Comparison of ENCODE assay signal across 20 cellular contexts in the genomic region with DNA sequence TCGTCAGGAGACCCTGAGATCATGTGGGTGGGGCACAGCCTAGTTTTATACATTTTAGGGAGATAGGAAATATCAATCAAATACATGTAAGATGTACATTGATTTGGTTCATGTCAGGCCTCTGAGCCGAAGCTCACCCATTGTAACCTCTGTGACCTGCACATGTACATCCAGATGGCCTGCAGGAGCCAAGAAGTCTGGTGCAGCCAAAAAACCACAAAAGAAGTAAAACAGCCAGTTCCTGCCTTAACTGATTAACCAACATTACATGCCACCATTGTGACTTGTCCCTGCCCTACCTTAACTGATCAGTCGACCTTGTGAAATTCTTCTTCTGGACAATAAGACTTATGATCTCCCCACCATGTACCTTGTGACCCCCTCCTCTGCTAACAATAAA. TPM values are rescaled to one million over a fixed set of nuclear protein-coding genes. Genes with fewer than 3 reads are reported as not detected.
DNase-seq lines count a peak whose midpoint lies in the region; ATAC-seq, FAIRE-seq and TF ChIP-seq lines count a peak whose summit lies in the region.
"Had no signal": no experiment of that assay in that cellular context is flagged by ENCODE, and none has a peak within 500 bp of the region (broad histone marks: within the 10 kb centered on the region; RNA-seq: fewer than 3 reads in every experiment).

No MANE protein-coding gene starts in this region.

- no peak for TF ChIP-seq RAD21 in GM12878 (IDR thresholded peaks at IDR 0.05; ENCODE audit: insufficient read depth, low read depth, low read length)

- H3K79me2 ChIP-seq in GM12878 (ENCODE audit: control insufficient read depth, insufficient read depth, low read length), result no peaks in the 10 kb centered on the region

- no peak for FAIRE-seq in GM12878 (lab: Jason Lieb, UNC)
- FAIRE-seq: H54, HTR-8/SVneo had no signal

- no peak overlapping the region for H3K27ac ChIP-seq in GM12878 (ENCODE audit: control insufficient read depth, insufficient read depth)
- H3K27ac ChIP-seq: BLaER1 treated with 17β-estradiol and CSF1 and Interleukin-3, amounts not matched to agents 10 nM and 100 nM; KMS-11 had no signal

- POLR2A ChIA-PET in GM12878 (lab: Charles Lee), result no interaction called here

- H3K4me2 ChIP-seq in GM12878 (ENCODE audit: control insufficient read depth, insufficient read depth), result no peak overlapping the region
- H3K4me2 ChIP-seq: KMS-11 had no signal

- TF ChIP-seq CTCF in Calu3 (IDR thresholded peaks at IDR 0.05; ENCODE audit: unreplicated experiment) (no peak), GM12878 (IDR thresholded peaks at IDR 0.05 in 2 of 3, conservative IDR thresholded peaks at IDR 0.05 in 1 of 3; ENCODE audit: control insufficient read depth in 2 of 3, extremely low read depth in 1 of 3, insufficient read depth in 1 of 3, low read depth in 3 of 3, low read length in 3 of 3) (no peak), chondrocyte (IDR thresholded peaks at IDR 0.05) (no peak)

- H3K4me1 ChIP-seq in GM12878 (ENCODE audit: control insufficient read depth, insufficient read depth, low read length), result no peaks in the 10 kb centered on the region

- H3K9me3 Mint-ChIP-seq in Calu3 (ENCODE audit: low read depth, unreplicated experiment) (peaks cover 7% of the 10 kb centered on the region), chondrocyte (ENCODE audit: low read depth) (no peaks in the 10 kb centered on the region)
- H3K9me3 Mint-ChIP-seq: CD4-positive, alpha-beta memory T cell had no signal

- H4K20me1 ChIP-seq in GM12878 (ENCODE audit: control insufficient read depth, insufficient read depth), result no peaks in the 10 kb centered on the region
- H4K20me1 ChIP-seq: BLaER1 treated with 17β-estradiol and CSF1 and Interleukin-3, amounts not matched to agents 10 nM and 100 nM had no signal

- H3K27ac Mint-ChIP-seq in Calu3 (ENCODE audit: unreplicated experiment), result peak overlapping the region; percentile 76
- no peak overlapping the region for H3K27ac Mint-ChIP-seq in chondrocyte (ENCODE audit: unreplicated experiment)

- intact Hi-C loops in Calu3 (cut with micrococcal nuclease; ENCODE audit: unreplicated experiment), result no loop called here
- intact Hi-C loops in GM12878 (cut with micrococcal nuclease; ENCODE audit: unreplicated experiment), result no loop called here

- H3K36me3 Mint-ChIP-seq in Calu3 (ENCODE audit: insufficient read depth, unreplicated experiment) (peaks cover 18% of the 10 kb centered on the region), chondrocyte (ENCODE audit: low read depth) (no peaks in the 10 kb centered on the region)
- H3K36me3 Mint-ChIP-seq: CD4-positive, alpha-beta memory T cell had no signal

- H3K4me3 Mint-ChIP-seq in Calu3 (ENCODE audit: low read depth, unreplicated experiment) (peak overlapping the region; percentile 16), chondrocyte (ENCODE audit: unreplicated experiment) (no peak overlapping the region)
- H3K4me3 Mint-ChIP-seq: CD4-positive, alpha-beta memory T cell had no signal

- no peak for TF ChIP-seq EP300 in GM12878 (IDR thresholded peaks at IDR 0.05; ENCODE audit: borderline replicate concordance in 1 of 2, control insufficient read depth in 1 of 2, low read depth in 2 of 2, low read length in 2 of 2)

- H3K4me1 Mint-ChIP-seq in Calu3 (ENCODE audit: low read depth, unreplicated experiment) (peaks cover 39% of the 10 kb centered on the region), chondrocyte (ENCODE audit: low read depth) (no peaks in the 10 kb centered on the region)

- H3K9me3 ChIP-seq in GM12878 (replicated peaks; ENCODE audit: control insufficient read depth, insufficient read depth, low read length), result no peaks in the 10 kb centered on the region

- ATAC-seq in GM12878, result no peak

- no peaks in the 10 kb centered on the region for H3K36me3 ChIP-seq in GM12878 (ENCODE audit: control insufficient read depth in 2 of 2, insufficient read depth in 2 of 2, low read length in 1 of 2)
- H3K36me3 ChIP-seq: BLaER1 treated with 17β-estradiol and CSF1 and Interleukin-3, amounts not matched to agents 10 nM and 100 nM had no signal

- DNase-seq in Calu3, result no peak
- DNase-seq in OCI-M1 (lab: John Stamatoyannopoulos, UW), result peak; percentile 54
- DNase-seq in GM12878 (ENCODE audit: low read depth, low spot score), result no peak
- peak; percentile 58 for DNase-seq in renal cortical epithelial cell (ENCODE audit: low read depth)
- DNase-seq in chondrocyte (ENCODE audit: low spot score), result no peak
- no peak for DNase-seq in COLO829 (ENCODE audit: low spot score)
- DNase-seq in AML-193 (lab: John Stamatoyannopoulos, UW), result no peak
- no peak for DNase-seq in NCI-H187 (lab: John Stamatoyannopoulos, UW)
- DNase-seq: CD4-positive, alpha-beta memory T cell; NCI-H1417; NCI-H187 treated with DMSO at 0.1 percent for 48 hours; NCI-H2107; NCI-H446 treated with DMSO at 0.1 percent for 48 hours; NCI-H526 treated with DMSO at 0.1 percent for 48 hours; T-helper 1 cell had no signal

- in situ Hi-C loops in GM12878 (cut with MboI), result no loop called here

- H3K4me3 ChIP-seq in GM12878, result no peak overlapping the region
- H3K4me3 ChIP-seq: BLaER1 treated with 17β-estradiol and CSF1 and Interleukin-3, amounts not matched to agents 10 nM and 100 nM had no signal

- 41% methylated on average over 3 of the region's 3 CpGs for WGBS in GM12878 (ENCODE audit: insufficient coverage, insufficient replicate concordance, low lambda C conversion rate, missing lambda C conversion rate)

- RAD21 ChIA-PET in GM12878 (lab: Charles Lee; ENCODE audit: unreplicated experiment), result no interaction called here

- CTCF ChIA-PET in Calu3 (lab: Charles Lee) (no interaction called here), GM12878 (lab: Yijun Ruan, JAX) (no interaction called here)

- H3K27me3 ChIP-seq in GM12878 (replicated peaks in 1 of 2; ENCODE audit: control insufficient read depth in 2 of 2, insufficient read depth in 2 of 2, low read length in 1 of 2), result no peaks in the 10 kb centered on the region
- H3K27me3 ChIP-seq: BLaER1 treated with 17β-estradiol and CSF1 and Interleukin-3, amounts not matched to agents 10 nM and 100 nM had no signal

- TF ChIP-seq POLR2A in GM12878 (IDR thresholded peaks at IDR 0.05; ENCODE audit: low read depth, low read length), result no peak

- no peak overlapping the region for H2AFZ ChIP-seq in GM12878 (ENCODE audit: control insufficient read depth, low read depth, low read length)

- H3K9ac ChIP-seq in GM12878 (ENCODE audit: control insufficient read depth, insufficient read depth, low read length), result no peak overlapping the region
- H3K9ac ChIP-seq: BLaER1 treated with 17β-estradiol and CSF1 and Interleukin-3, amounts not matched to agents 10 nM and 100 nM; KMS-11 had no signal

- H3K27me3 Mint-ChIP-seq in Calu3 (ENCODE audit: unreplicated experiment) (no peaks in the 10 kb centered on the region), chondrocyte (ENCODE audit: low read depth) (peaks cover 12% of the 10 kb centered on the region)
- H3K27me3 Mint-ChIP-seq: CD4-positive, alpha-beta memory T cell had no signal

- SMC1A ChIA-PET in GM12878 (lab: Charles Lee; ENCODE audit: uncharacterized antibody, unreplicated experiment), result no interaction called here

- BruUV-seq in Calu3 (replicated peaks; lab: Mats Ljungman, UMichigan) (no TSS peak), GM12878 (replicated peaks; lab: Mats Ljungman, UMichigan) (no TSS peak)

RNA-seq across cellular contexts. Expression of gene LRRC61, which starts 16.0 kb away (rescaled TPM):
- 14.6 and 22.5 TPM in 2 replicates for total RNA-seq in Calu3 (2022)
- total RNA-seq in GM12878 (2013; cell fraction: nucleolus; rRNA removed), result 16.2 and 18.9 TPM in 2 replicates
- total RNA-seq in GM12878 (2014; rRNA removed), result 26.9 and 32.6 TPM in 2 replicates
- 6.9 and 9.2 TPM in 2 replicates for total RNA-seq in GM12878 (2014; rRNA removed; fragmentation: Illumina TruSeq; extraction: Trizol)
- total RNA-seq in GM12878 (2021), result 28.9 and 31.1 TPM in 2 replicates
- 6.5 TPM for polyA plus RNA-seq in GM12878 (2011; ENCODE audit: low read depth)
- 9.6 and 16.3 TPM in 2 replicates for polyA plus RNA-seq in GM12878 (2011; rRNA removed)
- polyA plus RNA-seq in GM12878 (2011; cell fraction: cytosol; rRNA removed), result 34.0 and 39.8 TPM in 2 replicates
- polyA plus RNA-seq in GM12878 (2011; cell fraction: nucleus; rRNA removed), result 16.1 and 23.6 TPM in 2 replicates
- polyA plus RNA-seq in GM12878 (2012), result 14.1 and 17.4 TPM in 2 replicates
- 3.6 and 5.9 TPM in 2 replicates for polyA plus RNA-seq in GM12878 (2014; fragmentation: Illumina TruSeq; extraction: Trizol)
- polyA plus RNA-seq in GM12878 (2014; fragmentation: Nextera tagmentation; extraction: Ambion mirVana), result 1 to 10 TPM; 1.4 to 2.5 TPM
- polyA plus RNA-seq in GM12878 (2014; rRNA removed), result 27.3 and 32.4 TPM in 2 replicates
- polyA plus RNA-seq in GM12878 (2016; fragmentation: Nextera tagmentation; extraction: Ambion mirVana), result 10 to 100 TPM; 44.9 to 54.2 TPM
- polyA minus RNA-seq in GM12878 (2011; rRNA and poly(A)+ RNA removed), result 19.7 and 23.8 TPM in 2 replicates
- 18.7 and 22.9 TPM in 2 replicates for polyA minus RNA-seq in GM12878 (2011; cell fraction: cytosol; rRNA and poly(A)+ RNA removed)
- polyA minus RNA-seq in GM12878 (2011; cell fraction: nucleus; rRNA and poly(A)+ RNA removed), result 5.9 and 13.7 TPM in 2 replicates
- 30.6 and 86.5 TPM in 2 replicates for total RNA-seq in renal cortical epithelial cell
- 1.5 to 1.7 TPM in 2 of 3 replicates, not detected in the other for total RNA-seq in chondrocyte

RNA-seq across cellular contexts. Expression of gene ACTR3C, which starts 16.2 kb away (rescaled TPM):
- total RNA-seq in Calu3 (2022) (22.8 and 26.0 TPM in 2 replicates), GM12878 (2014; rRNA removed) (8.6 and 8.9 TPM in 2 replicates), GM12878 (2014; rRNA removed; fragmentation: Illumina TruSeq; extraction: Trizol) (6.1 and 6.3 TPM in 2 replicates), GM12878 (2021) (3.5 and 6.5 TPM in 2 replicates), renal cortical epithelial cell (40.1 and 81.8 TPM in 2 replicates), chondrocyte (0.25 to 0.85 TPM in 2 of 3 replicates, not detected in the other)
- 55.8 and 61.6 TPM in 2 replicates for total RNA-seq in GM12878 (2013; cell fraction: nucleolus; rRNA removed)
- 2.2 TPM for polyA plus RNA-seq in GM12878 (2011; ENCODE audit: low read depth)
- polyA plus RNA-seq in GM12878 (2011; rRNA removed) (7.4 and 8.6 TPM in 2 replicates), GM12878 (2014; fragmentation: Illumina TruSeq; extraction: Trizol) (3.3 and 3.4 TPM in 2 replicates), GM12878 (2014; fragmentation: Nextera tagmentation; extraction: Ambion mirVana) (1 to 10 TPM; 2.0 to 2.7 TPM), GM12878 (2014; rRNA removed) (5.3 and 5.6 TPM in 2 replicates), GM12878 (2016; fragmentation: Nextera tagmentation; extraction: Ambion mirVana) (10 to 100 TPM in 1 of 2 experiments, 1 to 10 TPM in 1; 6.6 to 10.2 TPM)
- 3.3 and 4.1 TPM in 2 replicates for polyA plus RNA-seq in GM12878 (2011; cell fraction: cytosol; rRNA removed)
- 11.1 and 14.7 TPM in 2 replicates for polyA plus RNA-seq in GM12878 (2011; cell fraction: nucleus; rRNA removed)
- polyA plus RNA-seq in GM12878 (2012), result 1.7 and 2.2 TPM in 2 replicates
- polyA minus RNA-seq in GM12878 (2011; rRNA and poly(A)+ RNA removed), result 21.7 and 27.0 TPM in 2 replicates
- polyA minus RNA-seq in GM12878 (2011; cell fraction: cytosol; rRNA and poly(A)+ RNA removed), result 8.3 and 8.6 TPM in 2 replicates
- 69.0 and 127 TPM in 2 replicates for polyA minus RNA-seq in GM12878 (2011; cell fraction: nucleus; rRNA and poly(A)+ RNA removed)

RNA-seq across cellular contexts. Expression of gene RARRES2, which starts 34.3 kb away (rescaled TPM):
- total RNA-seq in Calu3 (2022) (9.1 and 13.0 TPM in 2 replicates), GM12878 (2014; rRNA removed) (0.23 and 0.33 TPM in 2 replicates), GM12878 (2014; rRNA removed; fragmentation: Illumina TruSeq; extraction: Trizol) (not detected in 2 replicates), GM12878 (2021) (0.96 and 2.2 TPM in 2 replicates), renal cortical epithelial cell (28.5 and 161 TPM in 2 replicates), chondrocyte (1.4 to 1.9 TPM (median 1.8 TPM) in 3 replicates)
- not detected in 2 replicates for total RNA-seq in GM12878 (2013; cell fraction: nucleolus; rRNA removed)
- 1.8 TPM for polyA plus RNA-seq in GM12878 (2011; ENCODE audit: low read depth)
- polyA plus RNA-seq in GM12878 (2011; rRNA removed) (not detected in 2 replicates), GM12878 (2014; fragmentation: Illumina TruSeq; extraction: Trizol) (0.29 TPM in 1 of 2 replicates, not detected in the other), GM12878 (2014; fragmentation: Nextera tagmentation; extraction: Ambion mirVana) (under 1 TPM in 1 of 2 experiments, not detected in 1; 0.13 TPM), GM12878 (2014; rRNA removed) (0.18 and 0.41 TPM in 2 replicates), GM12878 (2016; fragmentation: Nextera tagmentation; extraction: Ambion mirVana) (under 1 TPM; 0.40 to 1.00 TPM)
- polyA plus RNA-seq in GM12878 (2011; cell fraction: cytosol; rRNA removed), result not detected in 2 replicates
- not detected in 2 replicates for polyA plus RNA-seq in GM12878 (2011; cell fraction: nucleus; rRNA removed)
- 1.9 and 2.2 TPM in 2 replicates for polyA plus RNA-seq in GM12878 (2012)
- not detected in 2 replicates for polyA minus RNA-seq in GM12878 (2011; rRNA and poly(A)+ RNA removed)
- polyA minus RNA-seq in GM12878 (2011; cell fraction: cytosol; rRNA and poly(A)+ RNA removed), result not detected in 2 replicates
- polyA minus RNA-seq in GM12878 (2011; cell fraction: nucleus; rRNA and poly(A)+ RNA removed), result not detected in 2 replicates
- total RNA-seq: A673; CD4-positive, alpha-beta memory T cell had no signal
- polyA plus RNA-seq: CD4-positive, alpha-beta memory T cell had no signal

Comparison
In these comparisons a context has a peak if more than half of its experiments do, and no peak if none do; other contexts are left out.
1. DNase-seq: peak in OCI-M1 (single experiment) and renal cortical epithelial cell (single experiment); none in Calu3 (single experiment), GM12878 (single experiment), chondrocyte (single experiment), COLO829 (single experiment), AML-193 (0 of 2) and NCI-H187 (0 of 2).